Comparison of ENCODE assay signal across 9 cellular contexts in the genomic region with DNA sequence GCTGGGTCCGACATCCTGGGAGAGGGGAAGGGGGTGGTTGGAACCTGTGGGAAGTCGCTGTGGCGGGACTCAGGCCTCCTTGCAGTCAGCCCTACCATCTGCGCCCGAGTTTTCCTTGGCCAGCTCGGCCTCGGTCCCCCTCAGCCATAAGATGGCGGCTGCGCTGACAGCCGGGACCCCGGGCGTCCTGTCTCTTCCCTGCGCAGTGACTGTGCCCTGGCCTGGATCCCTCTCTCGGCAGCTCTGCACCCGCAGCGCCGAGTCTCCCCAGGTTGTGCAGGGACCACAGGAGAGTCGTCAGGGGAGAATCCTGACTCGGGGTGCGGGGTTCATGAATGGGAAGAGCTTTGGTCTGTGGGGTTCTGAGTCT. TPM values are rescaled to one million over a fixed set of nuclear protein-coding genes. Genes with fewer than 3 reads are reported as not detected.
DNase-seq lines count a peak whose midpoint lies in the region; ATAC-seq and TF ChIP-seq lines count a peak whose summit lies in the region.
"Had no signal": no experiment of that assay in that cellular context is flagged by ENCODE, and none has a peak within 500 bp of the region (broad histone marks: within the 10 kb centered on the region; RNA-seq: fewer than 3 reads in every experiment).

No MANE protein-coding gene starts in this region.

- in situ Hi-C loops in transverse colon (cut with MboI; ENCODE audit: low pct_ligation_motif_present in 1 of 4, low pct_unique_long_range_greater_than_20kb in 1 of 4, low sequenced_read_pairs in 3 of 4), result no loop called here

- H3K4me3 ChIP-seq in transverse colon (peak overlapping the region; percentile 42 to 64 (median 61)), BE2C (ENCODE audit: low read depth, low read length) (no peak overlapping the region)
- H3K4me3 ChIP-seq: cardiac muscle cell had no signal

- intact Hi-C loops in transverse colon (cut with DNase I; ENCODE audit: low total_unique reads), result no loop called here

- no peaks in the 10 kb centered on the region for H3K36me3 ChIP-seq in transverse colon
- H3K36me3 ChIP-seq in BE2C, result no peaks in the 10 kb centered on the region
- H3K36me3 ChIP-seq: cardiac muscle cell had no signal

- H3K27me3 ChIP-seq in transverse colon, result no peaks in the 10 kb centered on the region
- H3K27me3 ChIP-seq in BE2C, result no peaks in the 10 kb centered on the region
- H3K27me3 ChIP-seq: cardiac muscle cell had no signal

- DNase-seq in ELR (ENCODE audit: low read depth), result peak; percentile 22
- peak; percentile 12 for DNase-seq in iris pigment epithelial cell (ENCODE audit: low read depth)
- DNase-seq in transverse colon, result no peak
- DNase-seq in BE2C, result no peak
- DNase-seq in NCI-H2081 treated with DMSO at 0.1 percent for 48 hours (lab: John Stamatoyannopoulos, UW), result no peak
- DNase-seq in NCI-H1694 (lab: John Stamatoyannopoulos, UW), result no peak

- ATAC-seq in HG02870 (IDR thresholded peaks at IDR 0.05; ENCODE audit: unreplicated experiment), result peak; percentile 19
- ATAC-seq in activated T-helper 17 cell treated with anti-CD3 and anti-CD28 coated beads, Interleukin-2, amount 50 U/mL, for 72 hours (replicated peaks), result peak; percentile 43

- H3K9me3 ChIP-seq in transverse colon (no peaks in the 10 kb centered on the region), BE2C (no peaks in the 10 kb centered on the region)

- WGBS in transverse colon (ENCODE audit: low coverage in 1 of 2), 2 donors, result 22% methylated on average over 20 of the region's 20 CpGs; no CpG with 5 or more reads in 1 of the 2 donors

- no peaks in the 10 kb centered on the region for H3K4me1 Mint-ChIP-seq in activated T-helper 17 cell treated with anti-CD3 and anti-CD28 coated beads, Interleukin-2, amount 50 U/mL, for 72 hours

- peak overlapping the region; percentile 97 for H3K4me3 Mint-ChIP-seq in activated T-helper 17 cell treated with anti-CD3 and anti-CD28 coated beads, Interleukin-2, amount 50 U/mL, for 72 hours

- H3K27ac Mint-ChIP-seq in activated T-helper 17 cell treated with anti-CD3 and anti-CD28 coated beads, Interleukin-2, amount 50 U/mL, for 72 hours, result peak overlapping the region; percentile 93

- peak overlapping the region in 3 of 4 donors; percentile 58 to 70 (median 67) for H3K27ac ChIP-seq in transverse colon
- H3K27ac ChIP-seq: cardiac muscle cell had no signal

- H3K9me3 Mint-ChIP-seq in activated T-helper 17 cell treated with anti-CD3 and anti-CD28 coated beads, Interleukin-2, amount 50 U/mL, for 72 hours, result no peaks in the 10 kb centered on the region

- H3K27me3 Mint-ChIP-seq in activated T-helper 17 cell treated with anti-CD3 and anti-CD28 coated beads, Interleukin-2, amount 50 U/mL, for 72 hours, result no peaks in the 10 kb centered on the region

- TF ChIP-seq POLR2A in transverse colon (IDR thresholded peaks at IDR 0.05), result no peak

- no peak for TF ChIP-seq EP300 in transverse colon (IDR thresholded peaks at IDR 0.05; ENCODE audit: low read depth)

- H3K4me1 ChIP-seq in transverse colon (no peaks in the 10 kb centered on the region), BE2C (no peaks in the 10 kb centered on the region)

- TF ChIP-seq CTCF in transverse colon (IDR thresholded peaks at IDR 0.05) (no peak), BE2C (IDR thresholded peaks at IDR 0.05; ENCODE audit: low read depth, low read length) (no peak)

- peaks cover 10% of the 10 kb centered on the region for H3K36me3 Mint-ChIP-seq in activated T-helper 17 cell treated with anti-CD3 and anti-CD28 coated beads, Interleukin-2, amount 50 U/mL, for 72 hours (ENCODE audit: low read depth)

RNA-seq across cellular contexts. Expression of a gene that starts 0.3 kb away (rescaled TPM):
- total RNA-seq in activated T-helper 17 cell treated with anti-CD3 and anti-CD28 coated beads, Interleukin-2, amount 50 U/mL, for 72 hours, result 10 to 100 TPM in 1 of 2 donors, 1 to 10 TPM in 1; 9.3 to 16.2 TPM
- 1 to 10 TPM in 2 of 4 donors, under 1 TPM in 1, not detected in 1; 0.79 to 2.6 (median 1.8) TPM for total RNA-seq in transverse colon
- not detected for polyA plus RNA-seq in BE2C (2012; ENCODE audit: insufficient read depth, insufficient read length, low read depth)
- total RNA-seq: cardiac muscle cell had no signal
- polyA plus RNA-seq: cardiac muscle cell had no signal

RNA-seq across cellular contexts. Expression of a gene that starts 41.9 kb away (rescaled TPM):
- 10 to 100 TPM in 1 of 2 donors, 1 to 10 TPM in 1; 3.3 to 13.8 TPM for total RNA-seq in activated T-helper 17 cell treated with anti-CD3 and anti-CD28 coated beads, Interleukin-2, amount 50 U/mL, for 72 hours
- 1 to 10 TPM in 3 of 4 donors, not detected in 1; 1.8 to 3.4 (median 1.9) TPM for total RNA-seq in transverse colon
- 2.3 TPM for polyA plus RNA-seq in BE2C (2012; ENCODE audit: insufficient read depth, insufficient read length, low read depth)
- total RNA-seq: cardiac muscle cell had no signal
- polyA plus RNA-seq: cardiac muscle cell had no signal

Comparison
In these comparisons a context has a peak if more than half of its experiments do, and no peak if none do; other contexts are left out.
1. DNase-seq: peak in ELR (single experiment) and iris pigment epithelial cell (single experiment); none in transverse colon (single experiment), BE2C (single experiment), NCI-H2081 treated with DMSO at 0.1 percent for 48 hours (single experiment) and NCI-H1694 (single experiment).